17 cellular contexts compared by ENCODE assay signal in genomic region chr10:6273351-6273750, GRCh38.
DNase-seq lines count a peak whose midpoint lies in the region; ATAC-seq, FAIRE-seq and TF ChIP-seq lines count a peak whose summit lies in the region.
"Had no signal": no experiment of that assay in that cellular context is flagged by ENCODE, and none has a peak within 500 bp of the region (broad histone marks: within the 10 kb centered on the region; RNA-seq: fewer than 3 reads in every experiment).

No MANE protein-coding gene starts in this region.

- no peak for TF ChIP-seq RAD21 in A549 (conservative IDR thresholded peaks at IDR 0.05 in 1 of 2, IDR thresholded peaks at IDR 0.05 in 1 of 2)

- no peak for TF ChIP-seq CTCF in A549 (IDR thresholded peaks at IDR 0.05)
- no peak for TF ChIP-seq CTCF in CD4-positive, alpha-beta T cell (IDR thresholded peaks at IDR 0.05)

- peak overlapping the region; percentile 91 for H3K27ac Mint-ChIP-seq in CD4-positive, alpha-beta T cell
- peak overlapping the region; percentile 95 for H3K27ac Mint-ChIP-seq in activated T-helper 17 cell treated with anti-CD3 and anti-CD28 coated beads, Interleukin-2, amount 50 U/mL, for 72 hours
- H3K27ac Mint-ChIP-seq in naive thymus-derived CD8-positive, alpha-beta T cell, result peak overlapping the region in 8 of 10 donors; percentile 25 to 76 (median 52)

- no peak for FAIRE-seq in A549 (lab: Jason Lieb, UNC)
- FAIRE-seq: bronchial epithelial cell, TTC549 had no signal

- POLR2A ChIA-PET in A549 (lab: Yijun Ruan, JAX), result interaction anchor here (0.7 kb wide), 1 partner anchor 128 kb away, joined by 3 read pairs; no protein-coding TSS in a partner anchor
- POLR2A ChIA-PET in CD4-positive, alpha-beta T cell (lab: Charles Lee), result interaction anchor here (0.7 kb wide), 1 partner anchor 75 kb away, joined by 3 read pairs; no protein-coding TSS in a partner anchor
- POLR2A ChIA-PET in naive thymus-derived CD8-positive, alpha-beta T cell (lab: Charles Lee), result interaction anchor here (0.7 to 0.9 kb wide), 2 partner anchors 14 to 18 kb away, joined by 3 to 4 read pairs; no protein-coding TSS in a partner anchor

- CTCF ChIA-PET in A549 (lab: Yijun Ruan, JAX), result interaction anchor here (0.6 to 1.6 kb wide), 4 partner anchors 14 to 129 kb away, joined by 3 to 7 read pairs (median 4); no protein-coding TSS in a partner anchor
- CTCF ChIA-PET in CD4-positive, alpha-beta T cell (lab: Charles Lee), result no interaction called here

- intact Hi-C loops in CD4-positive, alpha-beta T cell (cut with DNase I, micrococcal nuclease), result loop anchor here in 1 of 2 experiments (10.0 kb wide), 1 partner anchor 111 kb away; no protein-coding TSS in a partner anchor

- H3K27me3 ChIP-seq in CD4-positive, alpha-beta T cell (ENCODE audit: control insufficient read depth, insufficient read depth, low read length), result no peaks in the 10 kb centered on the region
- H3K27me3 ChIP-seq: testis had no signal

- 92% methylated on average over 11 of the region's 11 CpGs for WGBS in A549 (ENCODE audit: missing lambda C conversion rate)

- no peak overlapping the region for H3K4me3 Mint-ChIP-seq in CD4-positive, alpha-beta T cell
- H3K4me3 Mint-ChIP-seq in activated T-helper 17 cell treated with anti-CD3 and anti-CD28 coated beads, Interleukin-2, amount 50 U/mL, for 72 hours, result peak overlapping the region; percentile 80
- no peak overlapping the region for H3K4me3 Mint-ChIP-seq in naive thymus-derived CD8-positive, alpha-beta T cell

- H3K27me3 Mint-ChIP-seq in CD4-positive, alpha-beta T cell, result no peaks in the 10 kb centered on the region
- H3K27me3 Mint-ChIP-seq in activated T-helper 17 cell treated with anti-CD3 and anti-CD28 coated beads, Interleukin-2, amount 50 U/mL, for 72 hours, result no peaks in the 10 kb centered on the region
- H3K27me3 Mint-ChIP-seq in naive thymus-derived CD8-positive, alpha-beta T cell, result no peaks in the 10 kb centered on the region

- H3K4me3 ChIP-seq in A549, result no peak overlapping the region
- H3K4me3 ChIP-seq: testis had no signal

- ATAC-seq in A549, result no peak
- no peak for ATAC-seq in CD4-positive, alpha-beta T cell (ENCODE audit: poor library complexity)
- ATAC-seq in activated T-helper 17 cell treated with anti-CD3 and anti-CD28 coated beads, Interleukin-2, amount 50 U/mL, for 72 hours (replicated peaks), result no peak
- ATAC-seq in naive thymus-derived CD8-positive, alpha-beta T cell, result no peak
- ATAC-seq in HG03045 (IDR thresholded peaks at IDR 0.05; ENCODE audit: unreplicated experiment), result no peak
- ATAC-seq: left colon had no signal

- H3K4me1 ChIP-seq in A549, result peaks cover 45% of the 10 kb centered on the region

- no peak overlapping the region for H3K4me2 ChIP-seq in A549

- TF ChIP-seq EP300 in A549 (IDR thresholded peaks at IDR 0.05), result no peak

- H3K36me3 Mint-ChIP-seq in CD4-positive, alpha-beta T cell (ENCODE audit: low read depth), result no peaks in the 10 kb centered on the region
- peaks cover 42% of the 10 kb centered on the region for H3K36me3 Mint-ChIP-seq in activated T-helper 17 cell treated with anti-CD3 and anti-CD28 coated beads, Interleukin-2, amount 50 U/mL, for 72 hours (ENCODE audit: low read depth)
- H3K36me3 Mint-ChIP-seq in naive thymus-derived CD8-positive, alpha-beta T cell, result no peaks in the 10 kb centered on the region

- DNase-seq in A549 (ENCODE audit: low read depth in 1 of 2, low spot score in 1 of 2) (no peak), activated gamma-delta T cell (lab: John Stamatoyannopoulos, UW) (no peak), glomerular visceral epithelial cell (ENCODE audit: extremely low spot score) (no peak)
- no peak for DNase-seq in CD4-positive, alpha-beta T cell
- no peak for DNase-seq in naive thymus-derived CD8-positive, alpha-beta T cell
- DNase-seq: activated CD4-positive, alpha-beta T cell treated with anti-CD3 and anti-CD28 coated beads, Interleukin-2, amount 50 U/mL, for 4 hours; Caco-2; KG1; left colon; NCI-H2029 treated with DMSO at 0.1 percent for 48 hours; NCI-H510A treated with DMSO at 0.1 percent for 48 hours; right cardiac atrium; testis had no signal

- peak overlapping the region; percentile 98 to 100 for H3K27ac ChIP-seq in A549
- no peak overlapping the region for H3K27ac ChIP-seq in CD4-positive, alpha-beta T cell (ENCODE audit: low read depth, low read length)
- H3K27ac ChIP-seq: testis had no signal

- no peaks in the 10 kb centered on the region for H3K9me3 ChIP-seq in A549
- no peaks in the 10 kb centered on the region for H3K9me3 ChIP-seq in CD4-positive, alpha-beta T cell (ENCODE audit: control insufficient read depth, low read length)
- H3K9me3 ChIP-seq: Caco-2, testis had no signal

- no peak for TF ChIP-seq POLR2A in A549 (IDR thresholded peaks at IDR 0.05; ENCODE audit: low read length)

- peaks cover 46% of the 10 kb centered on the region for H3K4me1 Mint-ChIP-seq in CD4-positive, alpha-beta T cell (ENCODE audit: low read depth)
- peaks cover 48% of the 10 kb centered on the region for H3K4me1 Mint-ChIP-seq in activated T-helper 17 cell treated with anti-CD3 and anti-CD28 coated beads, Interleukin-2, amount 50 U/mL, for 72 hours
- peaks cover 21 to 52% (median 40%) of the 10 kb centered on the region in 4 donors for H3K4me1 Mint-ChIP-seq in naive thymus-derived CD8-positive, alpha-beta T cell

- H3K9me3 Mint-ChIP-seq in CD4-positive, alpha-beta T cell, result peaks cover 3% of the 10 kb centered on the region
- no peaks in the 10 kb centered on the region for H3K9me3 Mint-ChIP-seq in activated T-helper 17 cell treated with anti-CD3 and anti-CD28 coated beads, Interleukin-2, amount 50 U/mL, for 72 hours
- peaks cover 0 to 1% (median 0%) of the 10 kb centered on the region in 9 donors for H3K9me3 Mint-ChIP-seq in naive thymus-derived CD8-positive, alpha-beta T cell

TF ChIP-seq in A549, 52 proteins besides CTCF, POLR2A, EP300 and RAD21:
- TF ChIP-seq RARB (CRISPR knock-in tag; IDR thresholded peaks at IDR 0.05), result no peak
- TF ChIP-seq SREBF2 (IDR thresholded peaks at IDR 0.05), result no peak
- no peak for TF ChIP-seq MAZ (IDR thresholded peaks at IDR 0.05; ENCODE audit: borderline replicate concordance, low read depth, low read length)
- TF ChIP-seq ESRRA (IDR thresholded peaks at IDR 0.05; ENCODE audit: borderline replicate concordance, low read length), result no peak
- TF ChIP-seq, protein P1, sequence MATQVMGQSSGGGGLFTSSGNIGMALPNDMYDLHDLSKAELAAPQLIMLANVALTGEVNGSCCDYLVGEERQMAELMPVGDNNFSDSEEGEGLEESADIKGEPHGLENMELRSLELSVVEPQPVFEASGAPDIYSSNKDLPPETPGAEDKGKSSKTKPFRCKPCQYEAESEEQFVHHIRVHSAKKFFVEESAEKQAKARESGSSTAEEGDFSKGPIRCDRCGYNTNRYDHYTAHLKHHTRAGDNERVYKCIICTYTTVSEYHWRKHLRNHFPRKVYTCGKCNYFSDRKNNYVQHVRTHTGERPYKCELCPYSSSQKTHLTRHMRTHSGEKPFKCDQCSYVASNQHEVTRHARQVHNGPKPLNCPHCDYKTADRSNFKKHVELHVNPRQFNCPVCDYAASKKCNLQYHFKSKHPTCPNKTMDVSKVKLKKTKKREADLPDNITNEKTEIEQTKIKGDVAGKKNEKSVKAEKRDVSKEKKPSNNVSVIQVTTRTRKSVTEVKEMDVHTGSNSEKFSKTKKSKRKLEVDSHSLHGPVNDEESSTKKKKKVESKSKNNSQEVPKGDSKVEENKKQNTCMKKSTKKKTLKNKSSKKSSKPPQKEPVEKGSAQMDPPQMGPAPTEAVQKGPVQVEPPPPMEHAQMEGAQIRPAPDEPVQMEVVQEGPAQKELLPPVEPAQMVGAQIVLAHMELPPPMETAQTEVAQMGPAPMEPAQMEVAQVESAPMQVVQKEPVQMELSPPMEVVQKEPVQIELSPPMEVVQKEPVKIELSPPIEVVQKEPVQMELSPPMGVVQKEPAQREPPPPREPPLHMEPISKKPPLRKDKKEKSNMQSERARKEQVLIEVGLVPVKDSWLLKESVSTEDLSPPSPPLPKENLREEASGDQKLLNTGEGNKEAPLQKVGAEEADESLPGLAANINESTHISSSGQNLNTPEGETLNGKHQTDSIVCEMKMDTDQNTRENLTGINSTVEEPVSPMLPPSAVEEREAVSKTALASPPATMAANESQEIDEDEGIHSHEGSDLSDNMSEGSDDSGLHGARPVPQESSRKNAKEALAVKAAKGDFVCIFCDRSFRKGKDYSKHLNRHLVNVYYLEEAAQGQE (IDR thresholded peaks at IDR 0.05), result no peak
- TF ChIP-seq ZC3H11A (IDR thresholded peaks at IDR 0.05), result no peak
- no peak for TF ChIP-seq RFX5 (IDR thresholded peaks at IDR 0.05)
- TF ChIP-seq CBX2 (IDR thresholded peaks at IDR 0.05; ENCODE audit: borderline replicate concordance, low read depth), result no peak
- no peak for TF ChIP-seq POLR2AphosphoS2 (conservative IDR thresholded peaks at IDR 0.05; ENCODE audit: low read length)
- no peak for TF ChIP-seq CEBPB (IDR thresholded peaks at IDR 0.05)
- no peak for TF ChIP-seq JUNB (IDR thresholded peaks at IDR 0.05)
TF ChIP-seq in A549: peak in this region for 0.
